Comparison of ENCODE assay signal across 1 cellular context in genomic region chr3:160437083-160437455, GRCh38.
A peak's percentile ranks its signal among the peaks of the same experiment; 100 is the strongest.
TF ChIP-seq lines count a peak whose summit lies in the region.

No MANE protein-coding gene starts in this region.

TF ChIP-seq in K562, 482 proteins besides CTCF, POLR2A, EP300 and RAD21:
- TF ChIP-seq POLR2G (IDR thresholded peaks at IDR 0.05; ENCODE audit: low read depth, low read length) (peak; percentile 37; the same call in 1 of the 2 replicates), RBFOX2 (IDR thresholded peaks at IDR 0.05; ENCODE audit: low read depth, low read length) (0 out of 2 replicates have a peak, but pooled peaks have one; percentile 4), TFAP4 (CRISPR knock-in tag; IDR thresholded peaks at IDR 0.05; ENCODE audit: borderline replicate concordance) (peak; percentile 21; the same call in 1 of the 2 replicates), ZNF57 (CRISPR knock-in tag; IDR thresholded peaks at IDR 0.05) (no peak), ARID4B (CRISPR knock-in tag; IDR thresholded peaks at IDR 0.05) (no peak), BRD4 (IDR thresholded peaks at IDR 0.05) (no peak)
TF ChIP-seq in K562: peak in this region for 3.
